Comparison of ENCODE assay signal across 12 cellular contexts in the genomic region with DNA sequence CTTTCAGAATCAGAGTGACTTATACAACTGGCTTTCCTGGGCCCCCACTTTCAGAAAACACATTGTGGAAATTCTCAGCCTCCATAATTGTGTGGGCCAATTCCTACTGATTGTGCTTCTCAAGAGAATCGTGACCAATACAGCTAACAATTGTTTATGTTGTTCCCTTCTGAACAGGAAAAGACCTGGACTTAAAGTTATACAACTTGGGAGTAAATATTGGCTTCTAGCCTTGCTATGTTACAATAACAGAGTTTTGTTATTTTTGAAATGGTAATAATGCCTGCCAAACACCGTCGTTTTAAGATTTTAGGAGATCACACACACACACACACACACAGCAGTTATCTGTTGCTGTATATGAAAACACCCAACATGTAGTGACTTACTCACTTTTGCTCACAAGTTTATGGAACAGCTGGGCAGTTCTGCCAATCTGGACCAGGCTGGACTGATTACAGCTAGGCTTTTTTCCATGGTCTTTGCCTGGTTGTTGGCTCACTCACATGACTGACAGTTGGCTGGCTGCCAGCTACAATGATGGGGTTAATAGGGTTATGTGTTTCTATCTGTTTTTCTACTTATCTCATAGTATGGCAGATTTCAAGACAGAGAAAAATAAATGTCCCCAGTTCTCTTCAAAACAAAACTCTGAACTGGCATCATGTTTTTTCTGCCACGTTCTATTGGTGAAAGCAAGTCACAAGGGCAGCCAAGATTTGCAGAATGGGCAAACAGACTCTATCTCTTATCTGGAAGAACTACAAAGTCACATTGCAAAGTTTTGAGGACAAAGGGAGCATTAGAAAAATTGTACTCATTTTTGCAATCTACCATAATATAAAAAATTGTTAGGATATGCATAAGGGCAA.
DNase-seq lines count a peak whose midpoint lies in the region; ATAC-seq and TF ChIP-seq lines count a peak whose summit lies in the region.
"Had no signal": no experiment of that assay in that cellular context is flagged by ENCODE, and none has a peak within 500 bp of the region (broad histone marks: within the 10 kb centered on the region; RNA-seq: fewer than 3 reads in every experiment).

No MANE protein-coding gene starts in this region.

- peak overlapping the region in 2 of 4 donors; percentile 13 to 60 for H3K27ac ChIP-seq in body of pancreas
- H3K27ac ChIP-seq in effector memory CD4-positive, alpha-beta T cell (ENCODE audit: insufficient read depth, low read length, poor library complexity, severe bottlenecking) = no peak overlapping the region
- H3K27ac ChIP-seq: 22Rv1, thyroid gland had no signal

- peaks cover 18% of the 10 kb centered on the region for H3K4me1 ChIP-seq in body of pancreas
- no peaks in the 10 kb centered on the region for H3K4me1 ChIP-seq in effector memory CD4-positive, alpha-beta T cell (ENCODE audit: control insufficient read depth, insufficient read depth, low read length, poor library complexity, severe bottlenecking)

- ATAC-seq in HG03159 (IDR thresholded peaks at IDR 0.05; ENCODE audit: unreplicated experiment) = peak; percentile 26
- ATAC-seq in body of pancreas = peak; percentile 85
- ATAC-seq in GM19324 (IDR thresholded peaks at IDR 0.05; ENCODE audit: low FRiP score, unreplicated experiment) = no peak

- TF ChIP-seq CTCF in body of pancreas (IDR thresholded peaks at IDR 0.05) = no peak

- no peak for TF ChIP-seq POLR2A in body of pancreas (IDR thresholded peaks at IDR 0.05)

- DNase-seq in DMS 273 (lab: John Stamatoyannopoulos, UW; ENCODE audit: unreplicated experiment) (peak; percentile 73), DMS 273 treated with DMSO at 0.1 percent for 48 hours (lab: John Stamatoyannopoulos, UW) (no peak), body of pancreas (peak; percentile 42 to 65 (median 61)), myocyte (ENCODE audit: low read depth) (peak; percentile 50), retina (no peak)
- DNase-seq in effector memory CD4-positive, alpha-beta T cell = no peak
- DNase-seq: activated CD4-positive, alpha-beta memory T cell treated with anti-CD3 and anti-CD28 coated beads for 36 hours; activated naive CD4-positive, alpha-beta T cell had no signal

- H3K9me3 ChIP-seq in body of pancreas = no peaks in the 10 kb centered on the region
- H3K9me3 ChIP-seq in effector memory CD4-positive, alpha-beta T cell (ENCODE audit: control insufficient read depth, low read length) = no peaks in the 10 kb centered on the region
- H3K9me3 ChIP-seq: thyroid gland had no signal

- H3K27me3 ChIP-seq in body of pancreas = no peaks in the 10 kb centered on the region
- no peaks in the 10 kb centered on the region for H3K27me3 ChIP-seq in effector memory CD4-positive, alpha-beta T cell (replicated peaks; ENCODE audit: control insufficient read depth, insufficient read depth, low read length, poor library complexity, severe bottlenecking)
- H3K27me3 ChIP-seq: thyroid gland had no signal

- H3K36me3 ChIP-seq in body of pancreas (replicated peaks in 1 of 2; ENCODE audit: insufficient read depth in 1 of 2, low read depth in 2 of 2) = no peaks in the 10 kb centered on the region
- H3K36me3 ChIP-seq in effector memory CD4-positive, alpha-beta T cell (ENCODE audit: control insufficient read depth, insufficient read depth, low read length) = no peaks in the 10 kb centered on the region
- H3K36me3 ChIP-seq: thyroid gland had no signal

- WGBS in body of pancreas, 2 donors = 32% methylated on average over 4 of the region's 4 CpGs

- intact Hi-C loops in body of pancreas (cut with DNase I) = no loop called here

- no peak overlapping the region for H3K4me3 ChIP-seq in body of pancreas
- no peak overlapping the region for H3K4me3 ChIP-seq in effector memory CD4-positive, alpha-beta T cell (ENCODE audit: insufficient read depth, low read depth, low read length, poor library complexity, severe bottlenecking)
- H3K4me3 ChIP-seq: thyroid gland had no signal

Comparison
In these comparisons a context has a peak if more than half of its experiments do, and no peak if none do; other contexts are left out.
1. DNase-seq: peak in DMS 273 (single experiment), body of pancreas (4 of 4) and myocyte (single experiment); none in DMS 273 treated with DMSO at 0.1 percent for 48 hours (single experiment), retina (single experiment) and effector memory CD4-positive, alpha-beta T cell (0 of 3).